In genomic region chr10:89001024-89001423, GRCh38 we compare ENCODE assay signal across 10 cellular contexts. TPM values are rescaled to one million over a fixed set of nuclear protein-coding genes. Genes with fewer than 3 reads are reported as not detected.
A peak's percentile ranks its signal among the peaks of the same experiment; 100 is the strongest.
DNase-seq lines count a peak whose midpoint lies in the region; ATAC-seq and TF ChIP-seq lines count a peak whose summit lies in the region.
"Had no signal": no experiment of that assay in that cellular context is flagged by ENCODE, and none has a peak within 500 bp of the region (broad histone marks: within the 10 kb centered on the region; RNA-seq: fewer than 3 reads in every experiment).

No MANE protein-coding gene starts in this region.

- DNase-seq in AG10803 (ENCODE audit: low read depth) (peak; percentile 16), mucosa of descending colon (no peak), iPS-NIHi11 (ENCODE audit: low spot score) (no peak), mesothelial cell of epicardium (ENCODE audit: low spot score in 2 of 2, unreplicated experiment in 2 of 2) (no peak), SJCRH30 (no peak)
- no peak for DNase-seq in activated T-helper 1 cell treated with anti-CD3 and anti-CD28 coated beads, Interleukin-12 subunit alpha, Interleukin-12 subunit beta, Interleukin-2, Interleukin-4 antibody, amounts not matched to agents 30 ng/mL and 10 ng/mL and 1 ng/mL, durations not matched to agents 14 hours and 24 hours and 36 hours (ENCODE audit: low spot score)
- DNase-seq: DMS153, naive B cell had no signal

- H3K4me3 ChIP-seq in AG10803 (ENCODE audit: low read length), result peak overlapping the region; percentile 18
- no peak overlapping the region for H3K4me3 ChIP-seq in mucosa of descending colon
- no peak overlapping the region for H3K4me3 ChIP-seq in SJCRH30

- intact Hi-C loops in activated T-helper 1 cell treated with anti-CD3 and anti-CD28 coated beads, Interleukin-12 subunit alpha, Interleukin-12 subunit beta, Interleukin-2, Interleukin-4 antibody, amounts not matched to agents 30 ng/mL and 10 ng/mL and 1 ng/mL, durations not matched to agents 14 hours and 24 hours and 36 hours (cut with micrococcal nuclease), result loop anchor here (1.0 to 5.0 kb wide), 5 partner anchors 10 to 391 kb away; partner anchors contain the start of gene IFIT1
- intact Hi-C loops in mucosa of descending colon (cut with DNase I, micrococcal nuclease), result loop anchor here in 1 of 2 donors (10.0 kb wide), 1 partner anchor 166 kb away; no protein-coding TSS in a partner anchor

- peak overlapping the region; percentile 81 for H3K27ac Mint-ChIP-seq in activated T-helper 1 cell treated with anti-CD3 and anti-CD28 coated beads, Interleukin-12 subunit alpha, Interleukin-12 subunit beta, Interleukin-2, Interleukin-4 antibody, amounts not matched to agents 30 ng/mL and 10 ng/mL and 1 ng/mL, durations not matched to agents 14 hours and 24 hours and 36 hours
- no peak overlapping the region for H3K27ac Mint-ChIP-seq in mesothelial cell of epicardium

- no peaks in the 10 kb centered on the region for H3K36me3 ChIP-seq in mucosa of descending colon (ENCODE audit: low read depth)
- no peaks in the 10 kb centered on the region for H3K36me3 ChIP-seq in SJCRH30

- H3K9me3 ChIP-seq in mucosa of descending colon (no peaks in the 10 kb centered on the region), SJCRH30 (replicated peaks) (no peaks in the 10 kb centered on the region)

- no peaks in the 10 kb centered on the region for H3K27me3 ChIP-seq in SJCRH30

- H3K4me1 ChIP-seq in mucosa of descending colon (ENCODE audit: low read depth) (peaks cover 4% of the 10 kb centered on the region), SJCRH30 (no peaks in the 10 kb centered on the region)

- peaks cover 77% of the 10 kb centered on the region for H3K4me1 Mint-ChIP-seq in activated T-helper 1 cell treated with anti-CD3 and anti-CD28 coated beads, Interleukin-12 subunit alpha, Interleukin-12 subunit beta, Interleukin-2, Interleukin-4 antibody, amounts not matched to agents 30 ng/mL and 10 ng/mL and 1 ng/mL, durations not matched to agents 14 hours and 24 hours and 36 hours (ENCODE audit: low read depth)
- H3K4me1 Mint-ChIP-seq in mesothelial cell of epicardium, result peaks cover 15% of the 10 kb centered on the region

- TF ChIP-seq CTCF in AG10803 (conservative IDR thresholded peaks at IDR 0.05; ENCODE audit: low read length), result no peak
- no peak for TF ChIP-seq CTCF in mucosa of descending colon (IDR thresholded peaks at IDR 0.05)
- TF ChIP-seq CTCF in mesothelial cell of epicardium (IDR thresholded peaks at IDR 0.05; ENCODE audit: unreplicated experiment), result no peak

- H3K27ac ChIP-seq in SJCRH30, result no peak overlapping the region

- H3K9me3 Mint-ChIP-seq in activated T-helper 1 cell treated with anti-CD3 and anti-CD28 coated beads, Interleukin-12 subunit alpha, Interleukin-12 subunit beta, Interleukin-2, Interleukin-4 antibody, amounts not matched to agents 30 ng/mL and 10 ng/mL and 1 ng/mL, durations not matched to agents 14 hours and 24 hours and 36 hours, result no peaks in the 10 kb centered on the region
- no peaks in the 10 kb centered on the region for H3K9me3 Mint-ChIP-seq in mesothelial cell of epicardium
- H3K9me3 Mint-ChIP-seq: naive B cell had no signal

- H3K27me3 Mint-ChIP-seq in activated T-helper 1 cell treated with anti-CD3 and anti-CD28 coated beads, Interleukin-12 subunit alpha, Interleukin-12 subunit beta, Interleukin-2, Interleukin-4 antibody, amounts not matched to agents 30 ng/mL and 10 ng/mL and 1 ng/mL, durations not matched to agents 14 hours and 24 hours and 36 hours (ENCODE audit: insufficient read depth), result no peaks in the 10 kb centered on the region
- H3K27me3 Mint-ChIP-seq in mesothelial cell of epicardium (ENCODE audit: low read depth), result no peaks in the 10 kb centered on the region
- H3K27me3 Mint-ChIP-seq: naive B cell had no signal

- H3K36me3 Mint-ChIP-seq in activated T-helper 1 cell treated with anti-CD3 and anti-CD28 coated beads, Interleukin-12 subunit alpha, Interleukin-12 subunit beta, Interleukin-2, Interleukin-4 antibody, amounts not matched to agents 30 ng/mL and 10 ng/mL and 1 ng/mL, durations not matched to agents 14 hours and 24 hours and 36 hours (ENCODE audit: low read depth), result peaks cover 25% of the 10 kb centered on the region
- H3K36me3 Mint-ChIP-seq in mesothelial cell of epicardium, result no peaks in the 10 kb centered on the region
- H3K36me3 Mint-ChIP-seq: naive B cell had no signal

- peak overlapping the region; percentile 37 for H3K4me3 Mint-ChIP-seq in activated T-helper 1 cell treated with anti-CD3 and anti-CD28 coated beads, Interleukin-12 subunit alpha, Interleukin-12 subunit beta, Interleukin-2, Interleukin-4 antibody, amounts not matched to agents 30 ng/mL and 10 ng/mL and 1 ng/mL, durations not matched to agents 14 hours and 24 hours and 36 hours
- no peak overlapping the region for H3K4me3 Mint-ChIP-seq in mesothelial cell of epicardium
- H3K4me3 Mint-ChIP-seq: naive B cell had no signal

- ATAC-seq in GM21619 (IDR thresholded peaks at IDR 0.05; ENCODE audit: unreplicated experiment), result peak; percentile 46
- ATAC-seq in mucosa of descending colon, result peak; percentile 56
- no peak for ATAC-seq in HG02973 (IDR thresholded peaks at IDR 0.05; ENCODE audit: unreplicated experiment)

RNA-seq across cellular contexts. Expression of gene FAS, which starts 10.4 kb away (rescaled TPM):
- total RNA-seq in activated T-helper 1 cell treated with anti-CD3 and anti-CD28 coated beads, Interleukin-12 subunit alpha, Interleukin-12 subunit beta, Interleukin-2, Interleukin-4 antibody, amounts not matched to agents 30 ng/mL and 10 ng/mL and 1 ng/mL, durations not matched to agents 14 hours and 24 hours and 36 hours, result 36.4 and 38.6 TPM in 2 replicates
- total RNA-seq in mucosa of descending colon (10 to 100 TPM; 31.8 to 51.0 (median 50.8) TPM), mesothelial cell of epicardium (6.1 to 6.8 TPM (median 6.3 TPM) in 3 replicates)
- total RNA-seq in SJCRH30 (2014; rRNA removed; shearing (Covaris generic)), result 0.48 and 0.75 TPM in 2 replicates

RNA-seq across cellular contexts. Expression of gene ACTA2, which starts 48.5 kb away (rescaled TPM):
- total RNA-seq in activated T-helper 1 cell treated with anti-CD3 and anti-CD28 coated beads, Interleukin-12 subunit alpha, Interleukin-12 subunit beta, Interleukin-2, Interleukin-4 antibody, amounts not matched to agents 30 ng/mL and 10 ng/mL and 1 ng/mL, durations not matched to agents 14 hours and 24 hours and 36 hours, result 10.9 and 12.2 TPM in 2 replicates
- total RNA-seq in mucosa of descending colon (100 to 1,000 TPM in 2 of 3 donors, 10 to 100 TPM in 1; 80.6 to 920 (median 253) TPM), mesothelial cell of epicardium (126 to 133 TPM (median 126 TPM) in 3 replicates)
- 0.48 and 0.95 TPM in 2 replicates for total RNA-seq in SJCRH30 (2014; rRNA removed; shearing (Covaris generic))
